1 cellular context compared by ENCODE assay signal in genomic region chrX:132023117-132023895, GRCh38.
TF ChIP-seq lines count a peak whose summit lies in the region.

STK26 (plus strand) TSS chrX:132023302; CDS start chrX:132023618, 316 bp downstream.

TF ChIP-seq in HEK293, 187 proteins besides CTCF, POLR2A, EP300 and RAD21 (continued from another document and continues in another):
- no peak for TF ChIP-seq PRDM6 (tag by site-specific recombination; IDR thresholded peaks at IDR 0.05)
- TF ChIP-seq ZBTB26 (tag by site-specific recombination; optimal IDR thresholded peaks at IDR 0.05) = peak; percentile 45
- TF ChIP-seq BCL11A (tag by site-specific recombination; IDR thresholded peaks at IDR 0.05; ENCODE audit: low read depth) = no peak
- TF ChIP-seq ZNF571 (tag by site-specific recombination; IDR thresholded peaks at IDR 0.05) = no peak
- no peak for TF ChIP-seq ZNF639 (tag by site-specific recombination; IDR thresholded peaks at IDR 0.05)
- no peak for TF ChIP-seq ZNF366 (tag by site-specific recombination; conservative IDR thresholded peaks at IDR 0.05)
- TF ChIP-seq ZNF169 (tag by site-specific recombination; IDR thresholded peaks at IDR 0.05) = no peak
- no peak for TF ChIP-seq ZNF138 (tag by site-specific recombination; IDR thresholded peaks at IDR 0.05; ENCODE audit: borderline replicate concordance)
- TF ChIP-seq PRDM4 (tag by site-specific recombination; IDR thresholded peaks at IDR 0.05) = no peak
- no peak for TF ChIP-seq KLF7 (tag by site-specific recombination; IDR thresholded peaks at IDR 0.05; ENCODE audit: borderline replicate concordance)
- TF ChIP-seq ZNF324 (tag by site-specific recombination; IDR thresholded peaks at IDR 0.05) = no peak
- 0 out of 2 replicates have a peak, but pooled peaks have one; percentile 28 for TF ChIP-seq KLF10 (tag by site-specific recombination; IDR thresholded peaks at IDR 0.05)
- no peak for TF ChIP-seq ZNF530 (tag by site-specific recombination; IDR thresholded peaks at IDR 0.05; ENCODE audit: low read depth)
- no peak for TF ChIP-seq ZNF391 (tag by site-specific recombination; IDR thresholded peaks at IDR 0.05; ENCODE audit: borderline replicate concordance, low read depth)
- TF ChIP-seq ZNF416 (tag by site-specific recombination; IDR thresholded peaks at IDR 0.05) = no peak
- TF ChIP-seq ZNF776 (tag by site-specific recombination; IDR thresholded peaks at IDR 0.05; ENCODE audit: borderline replicate concordance) = no peak
- TF ChIP-seq ZIC2 (tag by site-specific recombination; IDR thresholded peaks at IDR 0.05) = peak; percentile 53
- peak; percentile 87 for TF ChIP-seq SP2 (tag by site-specific recombination; IDR thresholded peaks at IDR 0.05)
- TF ChIP-seq ZNF214 (tag by site-specific recombination; IDR thresholded peaks at IDR 0.05; ENCODE audit: borderline replicate concordance) = no peak
- TF ChIP-seq ZNF610 (tag by site-specific recombination; IDR thresholded peaks at IDR 0.05; ENCODE audit: borderline replicate concordance) = peak; percentile 95
- TF ChIP-seq ZNF362 (tag by site-specific recombination; IDR thresholded peaks at IDR 0.05) = no peak
- no peak for TF ChIP-seq MEIS1 (CRISPR knock-in tag; IDR thresholded peaks at IDR 0.05; ENCODE audit: borderline replicate concordance)
- no peak for TF ChIP-seq ZSCAN23 (tag by site-specific recombination; IDR thresholded peaks at IDR 0.05)
- no peak for TF ChIP-seq ZBTB1 (tag by site-specific recombination; IDR thresholded peaks at IDR 0.05)
- no peak for TF ChIP-seq ZNF830 (tag by site-specific recombination; IDR thresholded peaks at IDR 0.05; ENCODE audit: low read depth)
- TF ChIP-seq ZNF24 (tag by site-specific recombination; IDR thresholded peaks at IDR 0.05) = 0 out of 2 replicates have a peak, but pooled peaks have one; percentile 44
- no peak for TF ChIP-seq ZNF280C (tag by site-specific recombination; IDR thresholded peaks at IDR 0.05)
- TF ChIP-seq ZNF398 (tag by site-specific recombination; IDR thresholded peaks at IDR 0.05) = no peak
- no peak for TF ChIP-seq ZNF146 (tag by site-specific recombination; IDR thresholded peaks at IDR 0.05)
- TF ChIP-seq ZNF626 (tag by site-specific recombination; IDR thresholded peaks at IDR 0.05) = no peak
- TF ChIP-seq HOXC10 (CRISPR knock-in tag; IDR thresholded peaks at IDR 0.05) = no peak
- no peak for TF ChIP-seq ZNF223 (tag by site-specific recombination; IDR thresholded peaks at IDR 0.05)
- TF ChIP-seq ZNF785 (tag by site-specific recombination; IDR thresholded peaks at IDR 0.05) = no peak
- no peak for TF ChIP-seq SETDB1 (IDR thresholded peaks at IDR 0.05; ENCODE audit: insufficient read length, low read length)
- TF ChIP-seq SP3 (tag by site-specific recombination; IDR thresholded peaks at IDR 0.05) = peak; percentile 81
- no peak for TF ChIP-seq ZNF664 (tag by site-specific recombination; IDR thresholded peaks at IDR 0.05)
- no peak; the same call in none of the 2 replicates for TF ChIP-seq ZNF394 (tag by site-specific recombination; IDR thresholded peaks at IDR 0.05; ENCODE audit: borderline replicate concordance)
- peak; percentile 97 for TF ChIP-seq ZNF335 (tag by site-specific recombination; conservative IDR thresholded peaks at IDR 0.05)
- TF ChIP-seq ZNF549 (tag by site-specific recombination; IDR thresholded peaks at IDR 0.05) = no peak
- TF ChIP-seq ZFHX2 (tag by site-specific recombination; conservative IDR thresholded peaks at IDR 0.05) = peak; percentile 88
- TF ChIP-seq SALL2 (tag by site-specific recombination; IDR thresholded peaks at IDR 0.05; ENCODE audit: borderline replicate concordance) = no peak
- TF ChIP-seq ZNF112 (tag by site-specific recombination; IDR thresholded peaks at IDR 0.05) = no peak
- 0 out of 2 replicates have a peak, but pooled peaks have one; percentile 18 for TF ChIP-seq ZSCAN5A (tag by site-specific recombination; IDR thresholded peaks at IDR 0.05)
- no peak for TF ChIP-seq ZNF37A (tag by site-specific recombination; IDR thresholded peaks at IDR 0.05)
- no peak for TF ChIP-seq ZNF488 (tag by site-specific recombination; IDR thresholded peaks at IDR 0.05)
- no peak for TF ChIP-seq ZNF791 (tag by site-specific recombination; IDR thresholded peaks at IDR 0.05)
- TF ChIP-seq OVOL3 (tag by site-specific recombination; IDR thresholded peaks at IDR 0.05) = no peak
- no peak for TF ChIP-seq ZNF837 (tag by site-specific recombination; IDR thresholded peaks at IDR 0.05)
- no peak for TF ChIP-seq ZNF211 (tag by site-specific recombination; IDR thresholded peaks at IDR 0.05; ENCODE audit: low read depth)
- TF ChIP-seq ZNF777 (tag by site-specific recombination; IDR thresholded peaks at IDR 0.05; ENCODE audit: borderline replicate concordance) = no peak; the same call in 1 of the 2 replicates
- TF ChIP-seq ZSCAN16 (tag by site-specific recombination; IDR thresholded peaks at IDR 0.05) = no peak
- no peak for TF ChIP-seq ZNF354C (tag by site-specific recombination; IDR thresholded peaks at IDR 0.05; ENCODE audit: borderline replicate concordance, low read depth)
- TF ChIP-seq ZNF677 (tag by site-specific recombination; IDR thresholded peaks at IDR 0.05) = no peak
- no peak for TF ChIP-seq SCRT1 (tag by site-specific recombination; IDR thresholded peaks at IDR 0.05; ENCODE audit: borderline replicate concordance)
- no peak for TF ChIP-seq ZNF18 (tag by site-specific recombination; IDR thresholded peaks at IDR 0.05)
- TF ChIP-seq ZNF274 (IDR thresholded peaks at IDR 0.05; ENCODE audit: low read length) = no peak
- no peak for TF ChIP-seq ZNF274 (tag by site-specific recombination; IDR thresholded peaks at IDR 0.05; ENCODE audit: borderline replicate concordance)
